8 cellular contexts compared by ENCODE assay signal in the genomic region with DNA sequence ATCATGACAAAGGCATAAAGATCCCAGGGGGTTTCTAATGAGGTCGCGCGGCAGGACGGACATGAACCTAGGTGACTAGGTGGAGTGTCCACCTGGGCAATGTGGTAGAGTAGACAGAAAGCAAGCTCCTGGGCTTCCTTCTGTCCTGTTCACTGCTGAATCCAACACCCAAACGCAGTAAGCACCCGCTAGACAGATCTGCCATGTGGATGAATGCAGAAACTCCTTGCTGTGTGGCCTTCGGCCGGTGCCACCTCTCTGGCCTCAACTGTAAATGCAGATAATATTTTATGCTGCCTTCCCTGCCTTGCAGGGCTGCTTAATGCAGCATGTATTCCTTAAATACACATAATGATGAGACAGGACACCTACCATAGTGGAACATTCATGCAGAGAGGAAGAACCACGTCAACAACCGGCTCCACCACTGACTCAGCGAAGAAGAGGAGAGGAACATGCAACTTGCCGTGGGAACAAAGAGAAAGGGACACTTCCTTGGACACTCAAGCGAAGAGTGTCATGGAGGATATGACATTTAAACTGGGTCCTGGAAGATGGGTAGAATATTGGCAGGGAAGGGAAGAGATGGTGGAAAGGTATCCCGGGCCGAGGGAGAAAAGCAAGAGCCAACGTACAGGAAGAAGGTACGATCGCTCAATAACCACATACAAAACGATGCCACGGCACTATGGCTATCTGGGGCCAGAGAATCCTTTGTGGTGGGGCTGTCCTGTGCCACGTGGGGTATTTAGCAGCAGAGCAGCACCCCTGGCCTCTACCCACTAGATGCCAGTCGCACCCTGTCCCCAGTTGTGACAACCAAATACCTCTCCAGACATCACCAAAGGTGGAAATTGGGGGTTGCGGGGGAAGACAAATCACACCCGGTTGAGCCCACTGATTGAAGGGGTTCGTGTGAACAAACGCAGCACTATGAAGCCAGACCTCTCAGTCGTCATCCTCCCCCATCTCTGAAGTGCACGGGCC. TPM values are rescaled to one million over a fixed set of nuclear protein-coding genes. Genes with fewer than 3 reads are reported as not detected.
DNase-seq lines count a peak whose midpoint lies in the region; ATAC-seq and TF ChIP-seq lines count a peak whose summit lies in the region.
"Had no signal": no experiment of that assay in that cellular context is flagged by ENCODE, and none has a peak within 500 bp of the region (broad histone marks: within the 10 kb centered on the region; RNA-seq: fewer than 3 reads in every experiment).

No MANE protein-coding gene starts in this region.

- H2AFZ ChIP-seq in OCI-LY3 (ENCODE audit: low read depth, low read length): no peak overlapping the region

- no peak overlapping the region for H3K4me3 ChIP-seq in OCI-LY3 (ENCODE audit: low read length)
- no peak overlapping the region for H3K4me3 ChIP-seq in lung
- H3K4me3 ChIP-seq in thymus (ENCODE audit: low read length): no peak overlapping the region

- peak overlapping the region; percentile 84 for H3K27ac Mint-ChIP-seq in activated naive CD4-positive, alpha-beta T cell treated with anti-CD3 and anti-CD28 coated beads, Interleukin-2, amount 10 ng/mL, durations not matched to agents 7 days and 5 days

- H3K4me3 Mint-ChIP-seq in activated naive CD4-positive, alpha-beta T cell treated with anti-CD3 and anti-CD28 coated beads, Interleukin-2, amount 10 ng/mL, durations not matched to agents 7 days and 5 days: peak overlapping the region; percentile 56

- H3K27ac ChIP-seq in OCI-LY3 (ENCODE audit: low read length): peak overlapping the region; percentile 96; the same call in 1 of the 2 replicates
- peak overlapping the region; percentile 63 to 88 for H3K27ac ChIP-seq in lung (ENCODE audit: low read depth in 1 of 2, low read length in 1 of 2)
- peak overlapping the region; percentile 9 for H3K27ac ChIP-seq in thymus (ENCODE audit: low read depth)

- peaks cover 100% of the 10 kb centered on the region for H3K79me2 ChIP-seq in OCI-LY3 (ENCODE audit: low read length)

- no peak overlapping the region for H3K9ac ChIP-seq in OCI-LY3 (ENCODE audit: low read length)

- CTCF ChIA-PET in activated naive CD4-positive, alpha-beta T cell treated with anti-CD3 and anti-CD28 coated beads, Interleukin-2, amount 10 ng/mL, durations not matched to agents 7 days and 5 days (lab: Charles Lee): interaction anchor here (1.7 to 2.0 kb wide), 3 partner anchors 8 to 23 kb away, joined by 3 to 10 read pairs (median 6); no protein-coding TSS in a partner anchor

- peaks cover 73% of the 10 kb centered on the region for H4K20me1 ChIP-seq in OCI-LY3 (ENCODE audit: insufficient read depth, low read length)

- H3K9me3 Mint-ChIP-seq in activated naive CD4-positive, alpha-beta T cell treated with anti-CD3 and anti-CD28 coated beads, Interleukin-2, amount 10 ng/mL, durations not matched to agents 7 days and 5 days: no peaks in the 10 kb centered on the region

- peaks cover 47% of the 10 kb centered on the region for H3K36me3 Mint-ChIP-seq in activated naive CD4-positive, alpha-beta T cell treated with anti-CD3 and anti-CD28 coated beads, Interleukin-2, amount 10 ng/mL, durations not matched to agents 7 days and 5 days

- H3K27me3 ChIP-seq in OCI-LY3 (ENCODE audit: low read depth, low read length): no peaks in the 10 kb centered on the region
- no peaks in the 10 kb centered on the region for H3K27me3 ChIP-seq in lung (ENCODE audit: control insufficient read depth, insufficient read depth)
- no peaks in the 10 kb centered on the region for H3K27me3 ChIP-seq in thymus (ENCODE audit: control insufficient read depth, insufficient read depth)

- no peaks in the 10 kb centered on the region for H3K9me3 ChIP-seq in OCI-LY3 (ENCODE audit: insufficient read depth, low read length)
- H3K9me3 ChIP-seq in lung (ENCODE audit: control insufficient read depth in 2 of 2, insufficient read depth in 1 of 2, low read length in 1 of 2): no peaks in the 10 kb centered on the region
- H3K9me3 ChIP-seq in thymus (ENCODE audit: control insufficient read depth): no peaks in the 10 kb centered on the region

- H3K27me3 Mint-ChIP-seq in activated naive CD4-positive, alpha-beta T cell treated with anti-CD3 and anti-CD28 coated beads, Interleukin-2, amount 10 ng/mL, durations not matched to agents 7 days and 5 days: no peaks in the 10 kb centered on the region

- DNase-seq in activated naive CD4-positive, alpha-beta T cell treated with anti-CD3 and anti-CD28 coated beads, Interleukin-2, amount 10 ng/mL, durations not matched to agents 7 days and 5 days: no peak
- DNase-seq in lung (ENCODE audit: low spot score): no peak
- no peak for DNase-seq in LoVo (ENCODE audit: low spot score)
- DNase-seq in NCI-H2196 treated with DMSO at 0.1 percent for 48 hours (lab: John Stamatoyannopoulos, UW; ENCODE audit: unreplicated experiment): no peak
- DNase-seq in dermis blood vessel endothelial cell: no peak
- DNase-seq: T1000 had no signal

- H3K4me1 ChIP-seq in OCI-LY3 (ENCODE audit: low read length) (peaks cover 62% of the 10 kb centered on the region), lung (ENCODE audit: control insufficient read depth in 2 of 2, insufficient read depth in 2 of 2, low read length in 2 of 2) (peaks cover 54 to 58% of the 10 kb centered on the region in 2 donors), thymus (ENCODE audit: control insufficient read depth, insufficient read depth, low read length) (peaks cover 42% of the 10 kb centered on the region)

- 63 to 68% methylated on average over 28 of the region's 28 CpGs for WGBS in lung, 2 donors
- 86% methylated on average over 28 of the region's 28 CpGs for whole genome bisulfite sequencing in thymus

- TF ChIP-seq CTCF in OCI-LY3 (IDR thresholded peaks at IDR 0.05; ENCODE audit: low read depth, low read length) (no peak), lung (IDR thresholded peaks at IDR 0.05; ENCODE audit: control extremely low read depth, extremely low read depth) (no peak)

- H3K4me2 ChIP-seq in OCI-LY3 (ENCODE audit: low read length): no peak overlapping the region

- peaks cover 38% of the 10 kb centered on the region for H3K36me3 ChIP-seq in OCI-LY3 (replicated peaks; ENCODE audit: low read depth, low read length)
- H3K36me3 ChIP-seq in lung (ENCODE audit: control insufficient read depth in 2 of 2, insufficient read depth in 2 of 2, low read length in 2 of 2): peaks cover 0 to 10% of the 10 kb centered on the region in 2 donors
- H3K36me3 ChIP-seq in thymus (ENCODE audit: control insufficient read depth, insufficient read depth): peaks cover 18% of the 10 kb centered on the region

- ATAC-seq in lung (ENCODE audit: insufficient read depth, low FRiP score): no peak

- H3K4me1 Mint-ChIP-seq in activated naive CD4-positive, alpha-beta T cell treated with anti-CD3 and anti-CD28 coated beads, Interleukin-2, amount 10 ng/mL, durations not matched to agents 7 days and 5 days: peaks cover 98% of the 10 kb centered on the region

RNA-seq across cellular contexts. Expression of gene MYH9, which starts 30.8 kb away (rescaled TPM):
- 100 to 1,000 TPM; 398 to 667 TPM for total RNA-seq in lung
- polyA plus RNA-seq in lung: 100 to 1,000 TPM; 184 to 266 TPM
- polyA plus RNA-seq in thymus: 155 TPM
- total RNA-seq in dermis blood vessel endothelial cell: 803 and 1,099 TPM in 2 replicates

Comparison
In these comparisons a context has a peak if more than half of its experiments do, and no peak if none do; other contexts are left out.
1. H3K27ac ChIP-seq: peak in every context shown above with its lines; median percentile 96 in OCI-LY3; 76 in lung; 9 in thymus.